ENCODE assay signal across 26 cellular contexts in genomic region chr11:627273-627585, GRCh38. TPM values are rescaled to one million over a fixed set of nuclear protein-coding genes. Genes with fewer than 3 reads are reported as not detected.
"Had no signal": no experiment of that assay in that cellular context is flagged by ENCODE, and none has a peak within 500 bp of the region (broad histone marks: within the 10 kb centered on the region; RNA-seq: fewer than 3 reads in every experiment).

No MANE protein-coding gene starts in this region.

- H3K4me3 ChIP-seq: coronary artery, left ventricle myocardium inferior, lower lobe of right lung, pancreas, right lobe of liver, tibial artery, upper lobe of right lung, vagina had no signal

- H3K9me3 ChIP-seq: heart left ventricle, left ventricle myocardium inferior, lower lobe of right lung, pancreas, right lobe of liver, tibial artery, upper lobe of right lung, vagina had no signal

- H3K4me1 ChIP-seq: lower lobe of right lung, pancreas, upper lobe of right lung had no signal

- ATAC-seq: esophagus mucosa; heart left ventricle; left cardiac atrium; lower lobe of right lung; natural killer cell treated with Interleukin-12 subunit alpha and Interleukin-12 subunit beta and Interleukin-15 and Interleukin-18, amount 100 ng/mL, for 72 hours; pancreas; right lobe of liver; stimulated activated memory B cell treated with anti-CD40 and anti-IgM and Interleukin-4, amounts not matched to agents 10 μg/mL and 1 μg/mL and 100 μg/mL, for 72 hours; upper lobe of right lung had no signal

- H3K36me3 ChIP-seq: left ventricle myocardium inferior, lower lobe of right lung, pancreas, right lobe of liver, upper lobe of right lung, vagina had no signal

- H3K27me3 ChIP-seq: pancreas, right lobe of liver, vagina had no signal

- DNase-seq: effector CD8-positive, alpha-beta T cell; hypothalamus; immature natural killer cell; left cardiac atrium; left ventricle myocardium inferior; midbrain; occipital lobe; stimulated activated CD4-positive, alpha-beta T cell treated with anti-CD3 and anti-CD28 coated beads, Interleukin-4, amount 100 ng/mL, for 1 hour; stimulated activated CD8-positive, alpha-beta memory T cell treated with anti-CD3 and anti-CD28 coated beads, Interleukin-4, amount 100 ng/mL, for 48 hours; upper lobe of right lung had no signal

- H3K27ac ChIP-seq: coronary artery, heart left ventricle, left ventricle myocardium inferior, lower lobe of right lung, pancreas, right lobe of liver, tibial artery, upper lobe of right lung, vagina had no signal

RNA-seq across cellular contexts. Expression of gene SCT, which starts 0.2 kb away (rescaled TPM):
- total RNA-seq: dermis microvascular lymphatic vessel endothelial cell; esophagus mucosa; fibroblast of lung; frontal cortex; glomerular endothelial cell; left cardiac atrium; left ventricle myocardium inferior; lower lobe of right lung; natural killer cell treated with Interleukin-12 subunit alpha and Interleukin-12 subunit beta and Interleukin-15 and Interleukin-18, amount 100 ng/mL, for 72 hours; occipital lobe; right lobe of liver; temporal lobe; upper lobe of right lung; vagina had no signal
- polyA plus RNA-seq: fibroblast of lung, heart left ventricle, immature natural killer cell, keratinocyte, pancreas had no signal

RNA-seq across cellular contexts. Expression of gene CDHR5, which starts 2.5 kb away (rescaled TPM):
- total RNA-seq: dermis microvascular lymphatic vessel endothelial cell; esophagus mucosa; fibroblast of lung; frontal cortex; glomerular endothelial cell; heart left ventricle; left cardiac atrium; left ventricle myocardium inferior; lower lobe of right lung; natural killer cell treated with Interleukin-12 subunit alpha and Interleukin-12 subunit beta and Interleukin-15 and Interleukin-18, amount 100 ng/mL, for 72 hours; occipital lobe; temporal lobe; upper lobe of right lung; vagina had no signal
- polyA plus RNA-seq: fibroblast of lung, immature natural killer cell, keratinocyte had no signal

RNA-seq across cellular contexts. Expression of gene DRD4, which starts 9.8 kb away (rescaled TPM):
- total RNA-seq: frontal cortex, glomerular endothelial cell, temporal lobe had no signal
- polyA plus RNA-seq: fibroblast of lung, immature natural killer cell, keratinocyte had no signal
